Comparison of ENCODE assay signal across 15 cellular contexts in the genomic region with DNA sequence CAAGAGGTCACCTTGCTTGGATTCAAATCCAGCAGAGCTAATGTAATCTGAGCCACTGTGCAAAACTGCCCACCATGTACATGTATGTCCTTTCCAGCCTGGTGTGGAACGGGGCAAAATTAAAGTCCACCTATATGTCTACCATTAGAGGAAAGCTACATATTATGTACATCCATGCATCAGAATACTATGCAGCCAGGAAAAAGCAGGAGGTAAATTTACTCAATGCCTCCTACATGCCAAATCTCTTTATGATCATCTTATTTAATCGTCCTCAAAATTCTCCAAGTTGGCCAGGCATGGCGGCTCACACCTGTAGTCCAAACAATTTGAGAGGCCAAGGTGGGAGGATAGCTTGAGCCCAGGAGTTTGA. TPM values are rescaled to one million over a fixed set of nuclear protein-coding genes. Genes with fewer than 3 reads are reported as not detected.
DNase-seq lines count a peak whose midpoint lies in the region; ATAC-seq and TF ChIP-seq lines count a peak whose summit lies in the region.
"Had no signal": no experiment of that assay in that cellular context is flagged by ENCODE, and none has a peak within 500 bp of the region (broad histone marks: within the 10 kb centered on the region; RNA-seq: fewer than 3 reads in every experiment).

No MANE protein-coding gene starts in this region.

- peak overlapping the region; percentile 91 for H3K27ac Mint-ChIP-seq in activated CD4-positive, alpha-beta memory T cell treated with anti-CD3 and anti-CD28 coated beads, Interleukin-2, amount 10 ng/mL, durations not matched to agents 7 days and 5 days
- no peak overlapping the region for H3K27ac Mint-ChIP-seq in activated CD4-positive, alpha-beta memory T cell treated with anti-CD3 and anti-CD28 coated beads for 36 hours
- peak overlapping the region; percentile 97 for H3K27ac Mint-ChIP-seq in central memory CD8-positive, alpha-beta T cell (ENCODE audit: low read depth)
- peak overlapping the region; percentile 87 for H3K27ac Mint-ChIP-seq in osteocyte (ENCODE audit: unreplicated experiment)

- 89 to 93% (median 93%) methylated on average over 3 of the region's 3 CpGs for WGBS in psoas muscle, 3 donors

- H3K36me3 Mint-ChIP-seq in activated CD4-positive, alpha-beta memory T cell treated with anti-CD3 and anti-CD28 coated beads, Interleukin-2, amount 10 ng/mL, durations not matched to agents 7 days and 5 days (ENCODE audit: low read depth): peaks cover 7% of the 10 kb centered on the region
- no peaks in the 10 kb centered on the region for H3K36me3 Mint-ChIP-seq in activated CD4-positive, alpha-beta memory T cell treated with anti-CD3 and anti-CD28 coated beads for 36 hours
- H3K36me3 Mint-ChIP-seq in central memory CD8-positive, alpha-beta T cell (ENCODE audit: insufficient read depth): peaks cover 15% of the 10 kb centered on the region
- no peaks in the 10 kb centered on the region for H3K36me3 Mint-ChIP-seq in osteocyte (ENCODE audit: unreplicated experiment)

- CTCF ChIA-PET in activated CD4-positive, alpha-beta memory T cell treated with anti-CD3 and anti-CD28 coated beads, Interleukin-2, amount 10 ng/mL, durations not matched to agents 7 days and 5 days (lab: Charles Lee): interaction anchor here (0.8 to 2.7 kb wide), 12 partner anchors 12 to 101 kb away, joined by 3 to 28 read pairs (median 10); a partner anchor contains a TSS
- CTCF ChIA-PET in activated CD4-positive, alpha-beta memory T cell treated with anti-CD3 and anti-CD28 coated beads for 36 hours (lab: Charles Lee): interaction anchor here (0.6 to 2.6 kb wide), 8 partner anchors 13 to 922 kb away, joined by 3 to 24 read pairs (median 8); no protein-coding TSS in a partner anchor

- no peaks in the 10 kb centered on the region for H3K36me3 ChIP-seq in KOPT-K1 (ENCODE audit: insufficient read depth, low read length)
- no peaks in the 10 kb centered on the region for H3K36me3 ChIP-seq in psoas muscle (ENCODE audit: insufficient read depth in 1 of 2, low read depth in 1 of 2)
- H3K36me3 ChIP-seq: gastroesophageal sphincter, prostate gland had no signal

- no peaks in the 10 kb centered on the region for H3K27me3 Mint-ChIP-seq in activated CD4-positive, alpha-beta memory T cell treated with anti-CD3 and anti-CD28 coated beads, Interleukin-2, amount 10 ng/mL, durations not matched to agents 7 days and 5 days
- no peaks in the 10 kb centered on the region for H3K27me3 Mint-ChIP-seq in activated CD4-positive, alpha-beta memory T cell treated with anti-CD3 and anti-CD28 coated beads for 36 hours
- H3K27me3 Mint-ChIP-seq in central memory CD8-positive, alpha-beta T cell: no peaks in the 10 kb centered on the region
- H3K27me3 Mint-ChIP-seq in osteocyte (ENCODE audit: unreplicated experiment): no peaks in the 10 kb centered on the region

- H3K9me3 Mint-ChIP-seq in activated CD4-positive, alpha-beta memory T cell treated with anti-CD3 and anti-CD28 coated beads, Interleukin-2, amount 10 ng/mL, durations not matched to agents 7 days and 5 days: peaks cover 5% of the 10 kb centered on the region
- H3K9me3 Mint-ChIP-seq in activated CD4-positive, alpha-beta memory T cell treated with anti-CD3 and anti-CD28 coated beads for 36 hours: no peaks in the 10 kb centered on the region
- H3K9me3 Mint-ChIP-seq in central memory CD8-positive, alpha-beta T cell: no peaks in the 10 kb centered on the region
- no peaks in the 10 kb centered on the region for H3K9me3 Mint-ChIP-seq in osteocyte (ENCODE audit: unreplicated experiment)

- DNase-seq in activated CD4-positive, alpha-beta memory T cell treated with anti-CD3 and anti-CD28 coated beads, Interleukin-2, amount 10 ng/mL, durations not matched to agents 7 days and 5 days: no peak
- DNase-seq in activated CD4-positive, alpha-beta memory T cell treated with anti-CD3 and anti-CD28 coated beads for 36 hours: no peak
- DNase-seq in central memory CD8-positive, alpha-beta T cell (ENCODE audit: low spot score in 2 of 2): no peak
- no peak for DNase-seq in osteocyte (ENCODE audit: extremely low spot score, unreplicated experiment)
- no peak for DNase-seq in psoas muscle
- no peak for DNase-seq in DMS153 (lab: John Stamatoyannopoulos, UW)
- DNase-seq: anterior cingulate cortex, left ventricle myocardium superior, NCI-H1417 had no signal

- ATAC-seq in central memory CD8-positive, alpha-beta T cell (replicated peaks; ENCODE audit: extremely low read depth, poor library complexity, severe bottlenecking): no peak
- ATAC-seq in HG03469 (IDR thresholded peaks at IDR 0.05; ENCODE audit: unreplicated experiment) (no peak), psoas muscle (no peak)
- ATAC-seq: gastroesophageal sphincter had no signal

- intact Hi-C loops in activated CD4-positive, alpha-beta memory T cell treated with anti-CD3 and anti-CD28 coated beads for 36 hours (cut with micrococcal nuclease): loop anchor here (1.0 to 5.0 kb wide), 2 partner anchors 17 to 102 kb away; no protein-coding TSS in a partner anchor
- intact Hi-C loops in psoas muscle (cut with DNase I): no loop called here

- peaks cover 0 to 8% (median under 1%) of the 10 kb centered on the region in 3 donors for H3K27me3 ChIP-seq in psoas muscle (ENCODE audit: insufficient read depth in 3 of 3, low read length in 2 of 3)

- POLR2A ChIA-PET in activated CD4-positive, alpha-beta memory T cell treated with anti-CD3 and anti-CD28 coated beads, Interleukin-2, amount 10 ng/mL, durations not matched to agents 7 days and 5 days (lab: Charles Lee): interaction anchor here (1.0 to 2.7 kb wide), 21 partner anchors 9 to 269 kb away, joined by 3 to 32 read pairs (median 10); a partner anchor contains a TSS
- POLR2A ChIA-PET in activated CD4-positive, alpha-beta memory T cell treated with anti-CD3 and anti-CD28 coated beads for 36 hours (lab: Charles Lee): interaction anchor here (1.1 to 1.4 kb wide), 2 partner anchors 15 to 100 kb away, joined by 3 to 4 read pairs; no protein-coding TSS in a partner anchor

- H3K27ac ChIP-seq in KOPT-K1 (ENCODE audit: low read depth, low read length, poor library complexity, severe bottlenecking): peak overlapping the region; percentile 84
- H3K27ac ChIP-seq in psoas muscle: no peak overlapping the region
- H3K27ac ChIP-seq: gastroesophageal sphincter, prostate gland had no signal

- H3K9me3 ChIP-seq in KOPT-K1 (ENCODE audit: insufficient read depth, low read length, poor library complexity, severe bottlenecking) (no peaks in the 10 kb centered on the region), psoas muscle (no peaks in the 10 kb centered on the region)
- H3K9me3 ChIP-seq: gastroesophageal sphincter, prostate gland had no signal

- H3K4me1 Mint-ChIP-seq in activated CD4-positive, alpha-beta memory T cell treated with anti-CD3 and anti-CD28 coated beads, Interleukin-2, amount 10 ng/mL, durations not matched to agents 7 days and 5 days: peaks cover 69% of the 10 kb centered on the region
- peaks cover 54% of the 10 kb centered on the region for H3K4me1 Mint-ChIP-seq in activated CD4-positive, alpha-beta memory T cell treated with anti-CD3 and anti-CD28 coated beads for 36 hours (ENCODE audit: low read depth)
- H3K4me1 Mint-ChIP-seq in central memory CD8-positive, alpha-beta T cell: peaks cover 57% of the 10 kb centered on the region
- peaks cover 22% of the 10 kb centered on the region for H3K4me1 Mint-ChIP-seq in osteocyte (ENCODE audit: unreplicated experiment)

- H3K4me3 Mint-ChIP-seq in activated CD4-positive, alpha-beta memory T cell treated with anti-CD3 and anti-CD28 coated beads, Interleukin-2, amount 10 ng/mL, durations not matched to agents 7 days and 5 days: no peak overlapping the region
- no peak overlapping the region for H3K4me3 Mint-ChIP-seq in activated CD4-positive, alpha-beta memory T cell treated with anti-CD3 and anti-CD28 coated beads for 36 hours
- peak overlapping the region; percentile 73 for H3K4me3 Mint-ChIP-seq in central memory CD8-positive, alpha-beta T cell
- no peak overlapping the region for H3K4me3 Mint-ChIP-seq in osteocyte (ENCODE audit: unreplicated experiment)

- H3K4me1 ChIP-seq in psoas muscle: no peaks in the 10 kb centered on the region
- H3K4me1 ChIP-seq: prostate gland had no signal

- H3K4me3 ChIP-seq in psoas muscle: no peak overlapping the region
- H3K4me3 ChIP-seq: gastroesophageal sphincter, prostate gland had no signal

- TF ChIP-seq CTCF in osteocyte (IDR thresholded peaks at IDR 0.05) (no peak), psoas muscle (IDR thresholded peaks at IDR 0.05) (no peak)

RNA-seq across cellular contexts. Expression of a gene that starts 6.3 kb away (rescaled TPM):
- under 1 TPM in 1 of 2 experiments, not detected in 1; 0.18 TPM for total RNA-seq in activated CD4-positive, alpha-beta memory T cell treated with anti-CD3 and anti-CD28 coated beads, Interleukin-2, amount 10 ng/mL, durations not matched to agents 7 days and 5 days
- total RNA-seq in activated CD4-positive, alpha-beta memory T cell treated with anti-CD3 and anti-CD28 coated beads for 36 hours: not detected
- total RNA-seq in osteocyte (not detected in 2 replicates), psoas muscle (not detected)
- polyA plus RNA-seq in psoas muscle: under 1 TPM in 1 of 3 donors, not detected in 2; 0.06 TPM
- total RNA-seq: left ventricle myocardium superior, myocyte had no signal

RNA-seq across cellular contexts. Expression of a gene that starts 24.9 kb away (rescaled TPM):
- total RNA-seq in activated CD4-positive, alpha-beta memory T cell treated with anti-CD3 and anti-CD28 coated beads, Interleukin-2, amount 10 ng/mL, durations not matched to agents 7 days and 5 days: 1 to 10 TPM; 1.9 to 4.3 TPM
- 1 to 10 TPM; 1.3 to 1.6 TPM for total RNA-seq in activated CD4-positive, alpha-beta memory T cell treated with anti-CD3 and anti-CD28 coated beads for 36 hours
- total RNA-seq in osteocyte (not detected in 2 replicates), psoas muscle (1 to 10 TPM in 1 of 4 donors, under 1 TPM in 1, not detected in 2; 0.56 to 2.9 TPM)
- polyA plus RNA-seq in psoas muscle: under 1 TPM in 1 of 3 donors, not detected in 2; 0.01 TPM
- total RNA-seq: left ventricle myocardium superior, myocyte had no signal

RNA-seq across cellular contexts. Expression of a gene that starts 31.8 kb away (rescaled TPM):
- total RNA-seq in activated CD4-positive, alpha-beta memory T cell treated with anti-CD3 and anti-CD28 coated beads, Interleukin-2, amount 10 ng/mL, durations not matched to agents 7 days and 5 days: not detected
- total RNA-seq in activated CD4-positive, alpha-beta memory T cell treated with anti-CD3 and anti-CD28 coated beads for 36 hours: not detected
- total RNA-seq in osteocyte: not detected in 2 replicates
- total RNA-seq in psoas muscle: not detected
- polyA plus RNA-seq in psoas muscle: not detected
- total RNA-seq: gastroesophageal sphincter, left ventricle myocardium superior, myocyte, ureter had no signal

RNA-seq across cellular contexts. Expression of a gene that starts 53.3 kb away (rescaled TPM):
- 10 to 100 TPM; 49.7 to 52.3 TPM for total RNA-seq in activated CD4-positive, alpha-beta memory T cell treated with anti-CD3 and anti-CD28 coated beads, Interleukin-2, amount 10 ng/mL, durations not matched to agents 7 days and 5 days
- total RNA-seq in activated CD4-positive, alpha-beta memory T cell treated with anti-CD3 and anti-CD28 coated beads for 36 hours: 10 to 100 TPM; 41.9 to 45.5 TPM
- total RNA-seq in osteocyte (50.4 and 53.9 TPM in 2 replicates), psoas muscle (10 to 100 TPM; 14.1 to 25.8 (median 21.4) TPM)
- 10 to 100 TPM; 15.8 to 40.6 (median 23.3) TPM for polyA plus RNA-seq in psoas muscle
